ENCODE assay signal across 16 cellular contexts in genomic region chr20:43015566-43015965, GRCh38.
"Had no signal": no experiment of that assay in that cellular context is flagged by ENCODE, and none has a peak within 500 bp of the region (broad histone marks: within the 10 kb centered on the region; RNA-seq: fewer than 3 reads in every experiment).

No MANE protein-coding gene starts in this region.

- DNase-seq: KBM-7, MM.1S, NCI-H1092 treated with DMSO at 0.1 percent for 48 hours, NCI-H1436, NCI-H1694, NCI-H187 treated with DMSO at 0.1 percent for 48 hours, NCI-H2029 treated with DMSO at 0.1 percent for 48 hours, NCI-H2171 treated with DMSO at 0.1 percent for 48 hours, NCI-H345, NCI-H446 treated with DMSO at 0.1 percent for 48 hours, NCI-H510A treated with DMSO at 0.1 percent for 48 hours, NCI-H69, NCI-H774, RPMI8226, SHP77 had no signal

- ATAC-seq: SK-N-SH treated with all-trans-retinoic acid at 6 μM for 48 hours had no signal
